Comparison of ENCODE assay signal across 6 cellular contexts in genomic region chr17:47850373-47850691, GRCh38. TPM values are rescaled to one million over a fixed set of nuclear protein-coding genes. Genes with fewer than 3 reads are reported as not detected.
A peak's percentile ranks its signal among the peaks of the same experiment; 100 is the strongest.
DNase-seq lines count a peak whose midpoint lies in the region; ATAC-seq and TF ChIP-seq lines count a peak whose summit lies in the region.

No MANE protein-coding gene starts in this region.

- peak overlapping the region in 1 of 10 donors; percentile 68 for H3K27ac ChIP-seq in heart right ventricle
- no peak overlapping the region for H3K27ac ChIP-seq in urinary bladder (ENCODE audit: low read depth)
- no peak overlapping the region for H3K27ac ChIP-seq in substantia nigra (ENCODE audit: low read depth, low read length, poor library complexity, severe bottlenecking)

- intact Hi-C loops in heart right ventricle (cut with DNase I) (loop anchor here in 1 of 10 donors (5.0 kb wide), 1 partner anchor 282 kb away; no protein-coding TSS in a partner anchor), cardiac septum (cut with DNase I) (no loop called here)

- H3K4me3 ChIP-seq in heart right ventricle (peak overlapping the region; percentile 6 to 54 (median 45)), iPS-15b (ENCODE audit: low read depth, low read length) (peak overlapping the region; percentile 63), urinary bladder (ENCODE audit: low read depth, low read length) (peak overlapping the region; percentile 34)

- no peak for DNase-seq in heart right ventricle
- DNase-seq in cardiac septum (ENCODE audit: low spot score): no peak
- DNase-seq in stimulated activated naive CD4-positive, alpha-beta T cell (lab: John Stamatoyannopoulos, UW): no peak
- no peak for DNase-seq in substantia nigra (lab: John Stamatoyannopoulos, UW)

- H3K4me1 ChIP-seq in heart right ventricle (peaks cover 5 to 39% (median 13%) of the 10 kb centered on the region in 9 donors), iPS-15b (ENCODE audit: control insufficient read depth, insufficient read depth, low read length) (peaks cover 16% of the 10 kb centered on the region), urinary bladder (ENCODE audit: insufficient read depth) (no peaks in the 10 kb centered on the region)

- H3K27me3 ChIP-seq in heart right ventricle (peaks cover 27 to 100% (median 90%) of the 10 kb centered on the region in 7 donors), iPS-15b (ENCODE audit: control insufficient read depth, insufficient read depth, low read length) (peaks cover 90% of the 10 kb centered on the region)

- WGBS in heart right ventricle, 2 donors: 42 to 48% methylated on average over 9 of the region's 9 CpGs
- 35% methylated on average over 9 of the region's 9 CpGs for WGBS in urinary bladder

- H3K9me3 ChIP-seq in heart right ventricle (no peaks in the 10 kb centered on the region), iPS-15b (ENCODE audit: control insufficient read depth, insufficient read depth, low read length) (no peaks in the 10 kb centered on the region)

- no peak for TF ChIP-seq CTCF in heart right ventricle (IDR thresholded peaks at IDR 0.05)

- H3K9ac ChIP-seq in iPS-15b (ENCODE audit: low read depth, low read length): no peak overlapping the region

- peak in 1 of 8 donors; percentile 12 for ATAC-seq in heart right ventricle

- H3K36me3 ChIP-seq in heart right ventricle: no peaks in the 10 kb centered on the region
- H3K36me3 ChIP-seq in iPS-15b (ENCODE audit: control insufficient read depth, insufficient read depth, low read length): no peaks in the 10 kb centered on the region
- no peaks in the 10 kb centered on the region for H3K36me3 ChIP-seq in urinary bladder (ENCODE audit: insufficient read depth)

RNA-seq across cellular contexts. Expression of gene SP6, which starts 0.6 kb away (rescaled TPM):
- under 1 TPM; 0.05 to 0.51 (median 0.20) TPM for total RNA-seq in heart right ventricle
- 1 to 10 TPM in 1 of 2 donors, under 1 TPM in 1; 0.22 to 1.9 TPM for polyA plus RNA-seq in heart right ventricle
- total RNA-seq in cardiac septum: 0.08 TPM
- total RNA-seq in urinary bladder: 2.2 TPM
- 2.3 TPM for polyA plus RNA-seq in urinary bladder

RNA-seq across cellular contexts. Expression of gene SCRN2, which starts 9.3 kb away (rescaled TPM):
- 10 to 100 TPM; 25.6 to 38.2 (median 34.5) TPM for total RNA-seq in heart right ventricle
- 10 to 100 TPM; 20.6 to 82.5 TPM for polyA plus RNA-seq in heart right ventricle
- total RNA-seq in cardiac septum: 32.1 TPM
- 27.4 TPM for total RNA-seq in urinary bladder
- 41.0 TPM for polyA plus RNA-seq in urinary bladder

RNA-seq across cellular contexts. Expression of gene LRRC46, which starts 18.9 kb away (rescaled TPM):
- total RNA-seq in heart right ventricle: under 1 TPM in 7 of 10 donors, not detected in 3; 0.14 to 0.53 (median 0.34) TPM
- polyA plus RNA-seq in heart right ventricle: under 1 TPM; 0.19 to 0.95 TPM
- 0.27 TPM for total RNA-seq in cardiac septum
- not detected for total RNA-seq in urinary bladder
- 0.30 TPM for polyA plus RNA-seq in urinary bladder

RNA-seq across cellular contexts. Expression of gene MRPL10, which starts 19.0 kb away (rescaled TPM):
- 10 to 100 TPM; 44.8 to 72.3 (median 62.9) TPM for total RNA-seq in heart right ventricle
- 10 to 100 TPM; 44.2 to 63.6 TPM for polyA plus RNA-seq in heart right ventricle
- total RNA-seq in cardiac septum: 55.5 TPM
- total RNA-seq in urinary bladder: 8.5 TPM
- 80.9 TPM for polyA plus RNA-seq in urinary bladder

RNA-seq across cellular contexts. Expression of gene OSBPL7, which starts 28.7 kb away (rescaled TPM):
- total RNA-seq in heart right ventricle (1 to 10 TPM; 2.8 to 8.7 (median 5.1) TPM), cardiac septum (8.7 TPM), urinary bladder (7.8 TPM)
- polyA plus RNA-seq in heart right ventricle (1 to 10 TPM; 3.1 to 9.6 TPM), urinary bladder (9.6 TPM)
